19 cellular contexts compared by ENCODE assay signal in genomic region chr11:35994421-35994820, GRCh38. TPM values are rescaled to one million over a fixed set of nuclear protein-coding genes. Genes with fewer than 3 reads are reported as not detected.
DNase-seq lines count a peak whose midpoint lies in the region; ATAC-seq and TF ChIP-seq lines count a peak whose summit lies in the region.
"Had no signal": no experiment of that assay in that cellular context is flagged by ENCODE, and none has a peak within 500 bp of the region (broad histone marks: within the 10 kb centered on the region; RNA-seq: fewer than 3 reads in every experiment).

No MANE protein-coding gene starts in this region.

- H3K36me3 Mint-ChIP-seq in activated T-cell treated with anti-CD3 and anti-CD28 coated beads, Interleukin-2, amount 50 U/mL, for 72 hours (ENCODE audit: insufficient read depth in 2 of 2), result peaks cover 0 to 2% of the 10 kb centered on the region in 2 donors
- H3K36me3 Mint-ChIP-seq in activated CD8-positive, alpha-beta T cell treated with anti-CD3 and anti-CD28 coated beads for 36 hours (ENCODE audit: low read depth), result no peaks in the 10 kb centered on the region
- H3K36me3 Mint-ChIP-seq: CD8-positive, alpha-beta T cell had no signal

- peaks cover 0 to 2% of the 10 kb centered on the region in 2 donors for H3K9me3 Mint-ChIP-seq in activated T-cell treated with anti-CD3 and anti-CD28 coated beads, Interleukin-2, amount 50 U/mL, for 72 hours
- H3K9me3 Mint-ChIP-seq in activated CD8-positive, alpha-beta T cell treated with anti-CD3 and anti-CD28 coated beads for 36 hours, result no peaks in the 10 kb centered on the region

- no peaks in the 10 kb centered on the region for H3K79me2 ChIP-seq in DND-41 (ENCODE audit: insufficient read depth, low read length)

- no peaks in the 10 kb centered on the region for H3K9me3 ChIP-seq in DND-41 (ENCODE audit: insufficient read depth, low read length, severe bottlenecking)
- H3K9me3 ChIP-seq: A549, BE2C had no signal

- peak in 1 of 2 donors; percentile 21 for DNase-seq in activated T-cell treated with anti-CD3 and anti-CD28 coated beads, Interleukin-2, amount 50 U/mL, for 72 hours
- no peak for DNase-seq in activated T-cell treated with anti-CD3 and anti-CD28 coated beads for 4 hours
- peak; percentile 5 for DNase-seq in DND-41
- peak; percentile 75 for DNase-seq in Jurkat, Clone E6-1 (ENCODE audit: low read depth, low spot score)
- DNase-seq in activated CD8-positive, alpha-beta T cell treated with anti-CD3 and anti-CD28 coated beads for 36 hours, result peak; percentile 39
- no peak for DNase-seq in SIG-M5 (lab: John Stamatoyannopoulos, UW)
- DNase-seq in C1 segment of cervical spinal cord (lab: John Stamatoyannopoulos, UW), result no peak
- DNase-seq: BE2C; CD8-positive, alpha-beta T cell; COR-L47; DMS153; DMS79 treated with DMSO at 0.1 percent for 48 hours; GDM1; GOT3; H9 had no signal

- TF ChIP-seq CTCF in DND-41 (IDR thresholded peaks at IDR 0.05; ENCODE audit: borderline replicate concordance, extremely low read depth, low read length, poor library complexity, severe bottlenecking), result no peak
- TF ChIP-seq CTCF in activated CD8-positive, alpha-beta T cell treated with anti-CD3 and anti-CD28 coated beads for 36 hours (IDR thresholded peaks at IDR 0.05), result no peak

- no peak overlapping the region for H3K27ac Mint-ChIP-seq in activated T-cell treated with anti-CD3 and anti-CD28 coated beads, Interleukin-2, amount 50 U/mL, for 72 hours
- no peak overlapping the region for H3K27ac Mint-ChIP-seq in activated CD8-positive, alpha-beta T cell treated with anti-CD3 and anti-CD28 coated beads for 36 hours
- H3K27ac Mint-ChIP-seq: CD14-positive monocyte; CD8-positive, alpha-beta T cell; H9 had no signal

- ATAC-seq in activated T-cell treated with anti-CD3 and anti-CD28 coated beads, Interleukin-2, amount 50 U/mL, for 72 hours (replicated peaks in 1 of 2), result peak; percentile 71 to 82
- ATAC-seq in DND-41 (ENCODE audit: insufficient read depth, low read depth) (peak; percentile 68), HG03521 (IDR thresholded peaks at IDR 0.05; ENCODE audit: unreplicated experiment) (no peak)
- no peak for ATAC-seq in activated CD8-positive, alpha-beta T cell treated with anti-CD3 and anti-CD28 coated beads for 36 hours
- ATAC-seq: A549; CD8-positive, alpha-beta T cell; HepG2 had no signal

- POLR2A ChIA-PET in activated CD8-positive, alpha-beta T cell treated with anti-CD3 and anti-CD28 coated beads for 36 hours (lab: Charles Lee), result no interaction called here

- no peaks in the 10 kb centered on the region for H3K4me1 ChIP-seq in DND-41 (ENCODE audit: insufficient read depth, low read length)
- H3K4me1 ChIP-seq: BE2C had no signal

- intact Hi-C loops in activated CD8-positive, alpha-beta T cell treated with anti-CD3 and anti-CD28 coated beads for 36 hours (cut with micrococcal nuclease), result no loop called here

- H3K4me1 Mint-ChIP-seq in activated T-cell treated with anti-CD3 and anti-CD28 coated beads, Interleukin-2, amount 50 U/mL, for 72 hours (ENCODE audit: low read depth), result peaks cover 5% of the 10 kb centered on the region
- H3K4me1 Mint-ChIP-seq in activated CD8-positive, alpha-beta T cell treated with anti-CD3 and anti-CD28 coated beads for 36 hours (ENCODE audit: low read depth), result no peaks in the 10 kb centered on the region

- H3K4me3 Mint-ChIP-seq in activated T-cell treated with anti-CD3 and anti-CD28 coated beads, Interleukin-2, amount 50 U/mL, for 72 hours, result no peak overlapping the region
- no peak overlapping the region for H3K4me3 Mint-ChIP-seq in activated CD8-positive, alpha-beta T cell treated with anti-CD3 and anti-CD28 coated beads for 36 hours
- H3K4me3 Mint-ChIP-seq: CD14-positive monocyte; CD8-positive, alpha-beta T cell; H9 had no signal

- H2AFZ ChIP-seq in DND-41 (ENCODE audit: low read depth, low read length), result no peak overlapping the region

- H3K9ac ChIP-seq in DND-41 (ENCODE audit: low read depth, low read length), result no peak overlapping the region

- CTCF ChIA-PET in activated CD8-positive, alpha-beta T cell treated with anti-CD3 and anti-CD28 coated beads for 36 hours (lab: Charles Lee), result no interaction called here

- H3K27me3 Mint-ChIP-seq in activated T-cell treated with anti-CD3 and anti-CD28 coated beads, Interleukin-2, amount 50 U/mL, for 72 hours (ENCODE audit: low read depth), result peaks cover 50% of the 10 kb centered on the region
- peaks cover 19% of the 10 kb centered on the region for H3K27me3 Mint-ChIP-seq in activated CD8-positive, alpha-beta T cell treated with anti-CD3 and anti-CD28 coated beads for 36 hours

- H4K20me1 ChIP-seq in DND-41 (ENCODE audit: insufficient read depth, low read length), result no peaks in the 10 kb centered on the region

- no peaks in the 10 kb centered on the region for H3K27me3 ChIP-seq in DND-41 (ENCODE audit: insufficient read depth, low read length, poor library complexity)
- H3K27me3 ChIP-seq: BE2C had no signal

- no peak overlapping the region for H3K4me3 ChIP-seq in DND-41 (ENCODE audit: low read depth in 1 of 2, low read length in 2 of 2)
- no peak overlapping the region for H3K4me3 ChIP-seq in Jurkat, Clone E6-1 (ENCODE audit: low read length)
- H3K4me3 ChIP-seq: A549 had no signal

- H3K36me3 ChIP-seq in DND-41 (ENCODE audit: insufficient read depth, low read length), result no peaks in the 10 kb centered on the region
- H3K36me3 ChIP-seq: BE2C had no signal

- H3K27ac ChIP-seq in DND-41 (ENCODE audit: low read length), result no peak overlapping the region
- H3K27ac ChIP-seq: A549 had no signal

- no peak overlapping the region for H3K4me2 ChIP-seq in DND-41 (ENCODE audit: insufficient read depth, low read length)
- H3K4me2 ChIP-seq: A549 had no signal

RNA-seq across cellular contexts. Expression of gene LDLRAD3, which starts 50.6 kb away (rescaled TPM):
- total RNA-seq in activated T-cell treated with anti-CD3 and anti-CD28 coated beads, Interleukin-2, amount 50 U/mL, for 72 hours, result not detected
- 5.3 TPM for polyA plus RNA-seq in Jurkat, Clone E6-1 (2012; ENCODE audit: insufficient read depth, insufficient read length)
- under 1 TPM; 0.22 to 0.59 TPM for total RNA-seq in activated CD8-positive, alpha-beta T cell treated with anti-CD3 and anti-CD28 coated beads for 36 hours
- total RNA-seq: CD8-positive, alpha-beta T cell had no signal

Comparison
In these comparisons a context has a peak if more than half of its experiments do, and no peak if none do; other contexts are left out.
1. ATAC-seq: peak in activated T-cell treated with anti-CD3 and anti-CD28 coated beads, Interleukin-2, amount 50 U/mL, for 72 hours (2 of 2) and DND-41 (single experiment); none in activated CD8-positive, alpha-beta T cell treated with anti-CD3 and anti-CD28 coated beads for 36 hours (single experiment) and HG03521 (single experiment).
2. DNase-seq: peak in DND-41 (single experiment), Jurkat, Clone E6-1 (single experiment) and activated CD8-positive, alpha-beta T cell treated with anti-CD3 and anti-CD28 coated beads for 36 hours (single experiment); none in activated T-cell treated with anti-CD3 and anti-CD28 coated beads for 4 hours (single experiment), SIG-M5 (single experiment) and C1 segment of cervical spinal cord (0 of 14).